25 cellular contexts compared by ENCODE assay signal in genomic region chr9:78566521-78566920, GRCh38.
"Had no signal": no experiment of that assay in that cellular context is flagged by ENCODE, and none has a peak within 500 bp of the region (broad histone marks: within the 10 kb centered on the region; RNA-seq: fewer than 3 reads in every experiment).

No MANE protein-coding gene starts in this region.

- H3K4me3 ChIP-seq: ascending aorta, hepatocyte, left lung, lung, neural progenitor cell, sigmoid colon, upper lobe of left lung had no signal

- H3K4me1 ChIP-seq: ascending aorta, left lung, sigmoid colon, upper lobe of left lung had no signal

- H3K4me1 Mint-ChIP-seq: activated CD4-positive, alpha-beta T cell treated with anti-CD3 and anti-CD28 coated beads, Interleukin-2, amount 10 ng/mL, durations not matched to agents 7 days and 5 days; activated CD8-positive, alpha-beta memory T cell treated with anti-CD3 and anti-CD28 coated beads, Interleukin-2, amount 10 ng/mL, durations not matched to agents 7 days and 5 days; activated naive CD4-positive, alpha-beta T cell treated with anti-CD3 and anti-CD28 coated beads, Interleukin-2, amount 50 U/mL, for 24 hours; immature natural killer cell; naive thymus-derived CD8-positive, alpha-beta T cell; neural progenitor cell; T-cell had no signal

- H3K9me3 ChIP-seq: ascending aorta, left lung, sigmoid colon, upper lobe of left lung had no signal

- H3K36me3 Mint-ChIP-seq: activated CD8-positive, alpha-beta memory T cell treated with anti-CD3 and anti-CD28 coated beads, Interleukin-2, amount 10 ng/mL, durations not matched to agents 7 days and 5 days; activated naive CD4-positive, alpha-beta T cell treated with anti-CD3 and anti-CD28 coated beads, Interleukin-2, amount 50 U/mL, for 24 hours; immature natural killer cell; naive thymus-derived CD8-positive, alpha-beta T cell; neural progenitor cell; T-cell had no signal

- H3K4me3 Mint-ChIP-seq: activated CD4-positive, alpha-beta T cell treated with anti-CD3 and anti-CD28 coated beads, Interleukin-2, amount 10 ng/mL, durations not matched to agents 7 days and 5 days; activated CD8-positive, alpha-beta memory T cell treated with anti-CD3 and anti-CD28 coated beads, Interleukin-2, amount 10 ng/mL, durations not matched to agents 7 days and 5 days; activated CD8-positive, alpha-beta T cell treated with anti-CD3 and anti-CD28 coated beads for 36 hours; activated naive CD4-positive, alpha-beta T cell treated with anti-CD3 and anti-CD28 coated beads, Interleukin-2, amount 50 U/mL, for 24 hours; immature natural killer cell; naive thymus-derived CD8-positive, alpha-beta T cell; neural progenitor cell; T-cell had no signal

- H3K27me3 Mint-ChIP-seq: activated CD4-positive, alpha-beta T cell treated with anti-CD3 and anti-CD28 coated beads, Interleukin-2, amount 10 ng/mL, durations not matched to agents 7 days and 5 days; activated CD8-positive, alpha-beta memory T cell treated with anti-CD3 and anti-CD28 coated beads, Interleukin-2, amount 10 ng/mL, durations not matched to agents 7 days and 5 days; activated CD8-positive, alpha-beta T cell treated with anti-CD3 and anti-CD28 coated beads for 36 hours; activated naive CD4-positive, alpha-beta T cell treated with anti-CD3 and anti-CD28 coated beads, Interleukin-2, amount 50 U/mL, for 24 hours; progenitor cell of endocrine pancreas had no signal

- DNase-seq: activated CD4-positive, alpha-beta T cell treated with anti-CD3 and anti-CD28 coated beads, Interleukin-2, amount 10 ng/mL, durations not matched to agents 7 days and 5 days; activated CD4-positive, CD25-positive, alpha-beta regulatory T cell treated with anti-CD3 and anti-CD28 coated beads, Interleukin-2, amount 50 U/mL, for 72 hours; activated CD8-positive, alpha-beta memory T cell treated with anti-CD3 and anti-CD28 coated beads, Interleukin-2, amount 10 ng/mL, durations not matched to agents 7 days and 5 days; activated CD8-positive, alpha-beta T cell treated with anti-CD3 and anti-CD28 coated beads for 36 hours; activated gamma-delta T cell; activated T-cell treated with anti-CD3 and anti-CD28 coated beads for 4 hours; cortex of kidney; erythroblast; glutamatergic neuron; immature natural killer cell; left lung; naive thymus-derived CD8-positive, alpha-beta T cell; retina; sigmoid colon; stimulated activated CD4-positive, alpha-beta T cell treated with anti-CD3 and anti-CD28 coated beads, Interleukin-4, amount 100 ng/mL, for 24 hours; stimulated activated naive CD4-positive, alpha-beta T cell treated with Interleukin-2 at 50 U/mL for 16 hours; T-cell; upper lobe of left lung; WERI-Rb-1 had no signal

- H3K4me2 ChIP-seq: hepatocyte, neural progenitor cell had no signal

- H3K27ac Mint-ChIP-seq: activated CD4-positive, alpha-beta T cell treated with anti-CD3 and anti-CD28 coated beads, Interleukin-2, amount 10 ng/mL, durations not matched to agents 7 days and 5 days; activated CD8-positive, alpha-beta memory T cell treated with anti-CD3 and anti-CD28 coated beads, Interleukin-2, amount 10 ng/mL, durations not matched to agents 7 days and 5 days; activated CD8-positive, alpha-beta T cell treated with anti-CD3 and anti-CD28 coated beads for 36 hours; activated naive CD4-positive, alpha-beta T cell treated with anti-CD3 and anti-CD28 coated beads, Interleukin-2, amount 50 U/mL, for 24 hours; immature natural killer cell; naive thymus-derived CD8-positive, alpha-beta T cell; neural progenitor cell; progenitor cell of endocrine pancreas; T-cell had no signal

- H3K79me2 ChIP-seq: hepatocyte had no signal

- ATAC-seq: activated CD8-positive, alpha-beta memory T cell treated with anti-CD3 and anti-CD28 coated beads, Interleukin-2, amount 10 ng/mL, durations not matched to agents 7 days and 5 days; activated CD8-positive, alpha-beta T cell treated with anti-CD3 and anti-CD28 coated beads for 36 hours; left lung; naive thymus-derived CD8-positive, alpha-beta T cell; T-cell had no signal

- H3K27ac ChIP-seq: ascending aorta, left lung, neural progenitor cell, sigmoid colon, upper lobe of left lung, WERI-Rb-1 had no signal

- H3K27me3 ChIP-seq: ascending aorta, hepatocyte, left lung, neural progenitor cell, sigmoid colon, upper lobe of left lung had no signal

- H3K36me3 ChIP-seq: ascending aorta, left lung, neural progenitor cell, sigmoid colon, upper lobe of left lung, WERI-Rb-1 had no signal

- H2AFZ ChIP-seq: hepatocyte, neural progenitor cell had no signal
